ENCODE assay signal across 12 cellular contexts in the genomic region with DNA sequence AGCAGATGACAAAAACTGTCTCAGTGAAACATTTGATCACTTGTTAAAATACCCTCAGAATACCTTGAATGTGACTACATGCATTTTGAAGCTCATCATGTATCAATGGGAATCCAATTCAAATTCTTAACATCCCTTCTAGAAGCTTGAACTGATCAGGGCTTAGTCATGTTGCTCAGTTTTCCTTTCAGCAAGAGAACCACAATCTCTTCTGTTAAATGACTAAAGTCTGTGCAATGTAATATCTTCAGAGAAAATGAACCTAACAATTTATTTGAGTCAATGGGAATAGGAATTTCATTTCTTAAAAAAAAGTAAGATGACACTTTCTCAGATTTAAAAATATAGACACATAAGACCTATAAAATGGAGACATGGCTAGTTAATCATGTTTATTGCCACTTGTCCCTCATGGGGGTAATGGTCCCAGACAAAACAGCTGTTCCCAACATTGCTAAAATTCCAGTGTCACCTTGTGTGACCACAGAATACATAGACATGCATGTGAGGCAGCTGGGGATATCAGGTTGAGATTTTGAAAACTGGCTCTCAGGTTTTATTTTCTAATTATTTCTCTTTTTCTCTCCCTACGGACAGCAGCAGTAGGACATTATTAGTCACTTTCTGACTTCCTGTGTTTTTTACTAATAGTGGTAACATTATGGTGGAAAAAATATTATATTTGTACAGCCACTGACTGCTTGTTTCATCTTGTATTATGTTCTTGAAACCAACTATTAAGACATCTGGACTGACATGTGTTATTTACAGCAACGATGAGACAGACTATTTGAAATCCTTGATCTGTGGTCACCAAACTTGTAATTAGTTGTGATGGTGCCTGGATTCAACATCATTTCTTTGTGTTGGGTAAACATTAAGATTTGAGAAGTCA.
DNase-seq lines count a peak whose midpoint lies in the region; ATAC-seq and TF ChIP-seq lines count a peak whose summit lies in the region.
"Had no signal": no experiment of that assay in that cellular context is flagged by ENCODE, and none has a peak within 500 bp of the region (broad histone marks: within the 10 kb centered on the region; RNA-seq: fewer than 3 reads in every experiment).

No MANE protein-coding gene starts in this region.

- no peak for TF ChIP-seq CTCF in astrocyte of the spinal cord (IDR thresholded peaks at IDR 0.05; ENCODE audit: low read depth, low read length)

- peak; percentile 58 for ATAC-seq in HG03432 (IDR thresholded peaks at IDR 0.05; ENCODE audit: unreplicated experiment)
- ATAC-seq: activated T-cell treated with anti-CD3 and anti-CD28 coated beads, Interleukin-2, amount 50 U/mL, for 4 hours; T-cell had no signal

- in situ Hi-C loops in astrocyte of the spinal cord (cut with HindIII; ENCODE audit: low sequenced_read_pairs) = no loop called here

- DNase-seq in NCI-H2227 treated with DMSO at 0.1 percent for 48 hours (lab: John Stamatoyannopoulos, UW) (peak; percentile 13), NCI-H2227 (lab: John Stamatoyannopoulos, UW; ENCODE audit: unreplicated experiment) (no peak), astrocyte of the spinal cord (ENCODE audit: low read depth, low spot score) (peak; percentile 9), Ammon's horn (ENCODE audit: low spot score) (no peak), NOMO-1 (lab: John Stamatoyannopoulos, UW; ENCODE audit: unreplicated experiment in 2 of 2) (no peak), T1000 (lab: John Stamatoyannopoulos, UW) (no peak), anterior cingulate cortex (lab: John Stamatoyannopoulos, UW) (no peak)
- DNase-seq: activated T-cell treated with anti-CD3 and anti-CD28 coated beads, Interleukin-2, amount 50 U/mL, for 4 hours; Calu3; T-cell; trophoblast cell had no signal

- no peak overlapping the region for H3K4me3 ChIP-seq in astrocyte of the spinal cord (ENCODE audit: low read depth, low read length)

Comparison
In these comparisons a context has a peak if more than half of its experiments do, and no peak if none do; other contexts are left out.
1. DNase-seq: peak in NCI-H2227 treated with DMSO at 0.1 percent for 48 hours (single experiment) and astrocyte of the spinal cord (single experiment); none in NCI-H2227 (single experiment), Ammon's horn (single experiment), NOMO-1 (0 of 2), T1000 (single experiment) and anterior cingulate cortex (0 of 58).